In genomic region chr10:110069502-110069982, GRCh38 we compare ENCODE assay signal across 8 cellular contexts.
DNase-seq lines count a peak whose midpoint lies in the region; ATAC-seq and TF ChIP-seq lines count a peak whose summit lies in the region.

No MANE protein-coding gene starts in this region.

- peaks cover 87% of the 10 kb centered on the region for H3K4me1 Mint-ChIP-seq in activated CD4-positive, alpha-beta memory T cell treated with anti-CD3 and anti-CD28 coated beads for 36 hours (ENCODE audit: low read depth)
- peaks cover 42 to 100% (median 89%) of the 10 kb centered on the region in 4 donors for H3K4me1 Mint-ChIP-seq in naive thymus-derived CD8-positive, alpha-beta T cell

- DNase-seq in activated CD4-positive, alpha-beta memory T cell treated with anti-CD3 and anti-CD28 coated beads for 36 hours, result no peak
- DNase-seq in naive thymus-derived CD8-positive, alpha-beta T cell, result peak in 2 of 10 donors; percentile 34 to 40
- DNase-seq in SK-N-SH (no peak), RWPE1 (ENCODE audit: low spot score) (no peak)

- no peak for TF ChIP-seq CTCF in DOHH2 (IDR thresholded peaks at IDR 0.05; ENCODE audit: low read depth, low read length, poor library complexity, severe bottlenecking)
- TF ChIP-seq CTCF in SK-N-SH (IDR thresholded peaks at IDR 0.05), result no peak
- TF ChIP-seq CTCF in RWPE1 (conservative IDR thresholded peaks at IDR 0.05; ENCODE audit: low read depth), result no peak

- peaks cover 33% of the 10 kb centered on the region for H3F3A ChIP-seq in DOHH2 (ENCODE audit: control insufficient read depth, insufficient read depth)
- peaks cover 4% of the 10 kb centered on the region for H3F3A ChIP-seq in SK-N-SH (replicated peaks; ENCODE audit: insufficient read depth)

- H3K9me3 Mint-ChIP-seq in activated CD4-positive, alpha-beta memory T cell treated with anti-CD3 and anti-CD28 coated beads for 36 hours, result no peaks in the 10 kb centered on the region
- H3K9me3 Mint-ChIP-seq in naive thymus-derived CD8-positive, alpha-beta T cell, result peaks cover 0 to 4% (median 0%) of the 10 kb centered on the region in 9 donors

- no peak for TF ChIP-seq RAD21 in SK-N-SH (IDR thresholded peaks at IDR 0.05; ENCODE audit: low read length)

- peak overlapping the region; percentile 88 for H3K27ac Mint-ChIP-seq in activated CD4-positive, alpha-beta memory T cell treated with anti-CD3 and anti-CD28 coated beads for 36 hours
- H3K27ac Mint-ChIP-seq in naive thymus-derived CD8-positive, alpha-beta T cell, result peak overlapping the region; percentile 53 to 98 (median 90)

- no peaks in the 10 kb centered on the region for H3K27me3 Mint-ChIP-seq in activated CD4-positive, alpha-beta memory T cell treated with anti-CD3 and anti-CD28 coated beads for 36 hours
- H3K27me3 Mint-ChIP-seq in naive thymus-derived CD8-positive, alpha-beta T cell, result no peaks in the 10 kb centered on the region

- H3K36me3 ChIP-seq in DOHH2 (ENCODE audit: control insufficient read depth, low read length) (no peaks in the 10 kb centered on the region), SK-N-SH (replicated peaks in 1 of 2; ENCODE audit: control insufficient read depth in 1 of 2, insufficient read depth in 2 of 2, low read length in 1 of 2) (no peaks in the 10 kb centered on the region)

- H3K9me3 ChIP-seq in DOHH2 (ENCODE audit: control insufficient read depth, insufficient read depth, low read length) (no peaks in the 10 kb centered on the region), SK-N-SH (no peaks in the 10 kb centered on the region)

- H3K4me3 Mint-ChIP-seq in activated CD4-positive, alpha-beta memory T cell treated with anti-CD3 and anti-CD28 coated beads for 36 hours, result peak overlapping the region; percentile 65
- peak overlapping the region; percentile 19 to 79 (median 66) for H3K4me3 Mint-ChIP-seq in naive thymus-derived CD8-positive, alpha-beta T cell

- H3K79me2 ChIP-seq in DOHH2 (ENCODE audit: control insufficient read depth, low read length) (peaks cover 81% of the 10 kb centered on the region), SK-N-SH (ENCODE audit: insufficient read depth) (peaks cover 14% of the 10 kb centered on the region; the same call in 1 of the 2 replicates)

- CTCF ChIA-PET in activated CD4-positive, alpha-beta memory T cell treated with anti-CD3 and anti-CD28 coated beads for 36 hours (lab: Charles Lee), result interaction anchor here (0.9 to 2.2 kb wide), 2 partner anchors 11 to 14 kb away, joined by 4 to 7 read pairs; no protein-coding TSS in a partner anchor
- CTCF ChIA-PET in SK-N-SH (lab: Yijun Ruan, JAX) (interaction anchor here (1.7 kb wide), 1 partner anchor 69 kb away, joined by 4 read pairs; no protein-coding TSS in a partner anchor), RWPE1 (lab: Yijun Ruan, JAX) (no interaction called here)

- no peak overlapping the region for H2AFZ ChIP-seq in SK-N-SH (ENCODE audit: low read depth)

- intact Hi-C loops in activated CD4-positive, alpha-beta memory T cell treated with anti-CD3 and anti-CD28 coated beads for 36 hours (cut with micrococcal nuclease), result loop anchor here (2.0 to 5.0 kb wide), 3 partner anchors 33 to 141 kb away; no protein-coding TSS in a partner anchor

- H3K4me3 ChIP-seq in DOHH2 (ENCODE audit: low read length) (peak overlapping the region; percentile 67), SK-N-SH (ENCODE audit: low read depth in 2 of 2, low read length in 1 of 2) (no peak overlapping the region)

- H3K9me2 ChIP-seq in DOHH2 (replicated peaks; ENCODE audit: control insufficient read depth, low read length) (no peaks in the 10 kb centered on the region), SK-N-SH (no peaks in the 10 kb centered on the region)

- 96% methylated on average over 1 of the region's 1 CpG for WGBS in SK-N-SH (ENCODE audit: low lambda C conversion rate)

- H4K20me1 ChIP-seq in DOHH2 (ENCODE audit: control insufficient read depth, insufficient read depth, low read depth, low read length), result no peaks in the 10 kb centered on the region
- no peaks in the 10 kb centered on the region for H4K20me1 ChIP-seq in SK-N-SH (ENCODE audit: insufficient read depth)

- H3K27me3 ChIP-seq in DOHH2 (ENCODE audit: control insufficient read depth, low read length) (no peaks in the 10 kb centered on the region), SK-N-SH (ENCODE audit: insufficient read depth) (no peaks in the 10 kb centered on the region)

- no peak for TF ChIP-seq EP300 in SK-N-SH (IDR thresholded peaks at IDR 0.05; ENCODE audit: borderline replicate concordance in 1 of 2, low read depth in 1 of 2, low read length in 1 of 2)

- POLR2A ChIA-PET in activated CD4-positive, alpha-beta memory T cell treated with anti-CD3 and anti-CD28 coated beads for 36 hours (lab: Charles Lee), result interaction anchor here (0.7 to 3.3 kb wide), 5 partner anchors 8 to 59 kb away, joined by 3 to 20 read pairs (median 4); no protein-coding TSS in a partner anchor
- POLR2A ChIA-PET in naive thymus-derived CD8-positive, alpha-beta T cell (lab: Charles Lee), result interaction anchor here (0.6 to 4.3 kb wide), 7 partner anchors 9 to 429 kb away, joined by 3 to 19 read pairs (median 4); partner anchors contain the start of genes ADD3 and XPNPEP1
- POLR2A ChIA-PET in SK-N-SH (lab: Yijun Ruan, JAX) (no interaction called here), RWPE1 (lab: Yijun Ruan, JAX; ENCODE audit: low non-redundant PET) (no interaction called here)

- H3K27ac ChIP-seq in DOHH2 (ENCODE audit: low read depth, low read length) (peak overlapping the region; percentile 85), SK-N-SH (ENCODE audit: low read depth in 2 of 2, low read length in 1 of 2) (no peak overlapping the region), RWPE1 (no peak overlapping the region)

- no peaks in the 10 kb centered on the region for H3K36me3 Mint-ChIP-seq in activated CD4-positive, alpha-beta memory T cell treated with anti-CD3 and anti-CD28 coated beads for 36 hours
- H3K36me3 Mint-ChIP-seq in naive thymus-derived CD8-positive, alpha-beta T cell, result peaks cover 0 to 3% (median 0%) of the 10 kb centered on the region in 3 donors

- H3K9ac ChIP-seq in SK-N-SH, result no peak overlapping the region

- H3K4me1 ChIP-seq in DOHH2 (ENCODE audit: control insufficient read depth, low read length), result peaks cover 87% of the 10 kb centered on the region
- H3K4me1 ChIP-seq in SK-N-SH (ENCODE audit: control insufficient read depth in 1 of 2, insufficient read depth in 2 of 2, low read depth in 1 of 2, low read length in 1 of 2), result peaks cover 8 to 23% of the 10 kb centered on the region in 2 experiments

- peak; percentile 64 for ATAC-seq in GM19452 (IDR thresholded peaks at IDR 0.05; ENCODE audit: unreplicated experiment)
- peak; percentile 74 for ATAC-seq in HG03378 (IDR thresholded peaks at IDR 0.05; ENCODE audit: unreplicated experiment)
- peak; percentile 60 to 61 for ATAC-seq in naive thymus-derived CD8-positive, alpha-beta T cell
- ATAC-seq in HG02970 (IDR thresholded peaks at IDR 0.05; ENCODE audit: low FRiP score, unreplicated experiment), result no peak

- peak overlapping the region; percentile 88 for H3K4me2 ChIP-seq in DOHH2 (ENCODE audit: low read length)
- no peak overlapping the region for H3K4me2 ChIP-seq in SK-N-SH

TF ChIP-seq in SK-N-SH, 30 proteins besides CTCF, POLR2A, EP300 and RAD21:
- TF ChIP-seq MEF2A (IDR thresholded peaks at IDR 0.05; ENCODE audit: borderline replicate concordance, low read depth) (no peak), ZBTB33 (IDR thresholded peaks at IDR 0.05; ENCODE audit: borderline replicate concordance, low read depth) (no peak), NFIC (IDR thresholded peaks at IDR 0.05; ENCODE audit: borderline replicate concordance) (no peak), POLR2AphosphoS5 (IDR thresholded peaks at IDR 0.05; ENCODE audit: low read depth, low read length) (no peak), SMC3 (IDR thresholded peaks at IDR 0.05; ENCODE audit: low read depth, low read length) (no peak), GATA2 (CRISPR knock-in tag; IDR thresholded peaks at IDR 0.05) (no peak), GABPA (IDR thresholded peaks at IDR 0.05; ENCODE audit: low read depth) (no peak), EZH2phosphoT487 (IDR thresholded peaks at IDR 0.05; ENCODE audit: borderline replicate concordance, low read depth) (no peak), RFX5 (IDR thresholded peaks at IDR 0.05; ENCODE audit: low read length) (no peak), TEAD4 (IDR thresholded peaks at IDR 0.05; ENCODE audit: borderline replicate concordance, insufficient read depth) (no peak), TCF12 (IDR thresholded peaks at IDR 0.05) (no peak), CHD2 (IDR thresholded peaks at IDR 0.05; ENCODE audit: low read length, partially characterized antibody) (no peak), FOSL2 (IDR thresholded peaks at IDR 0.05; ENCODE audit: borderline replicate concordance, low read depth) (no peak), IRF3 (IDR thresholded peaks at IDR 0.05; ENCODE audit: low read depth, low read length) (no peak), FOXJ3 (CRISPR knock-in tag; IDR thresholded peaks at IDR 0.05) (no peak)
TF ChIP-seq in SK-N-SH: peak in this region for 0.

Comparison
In these comparisons a context has a peak if more than half of its experiments do, and no peak if none do; other contexts are left out.
1. POLR2A ChIA-PET loops: an anchor here in activated CD4-positive, alpha-beta memory T cell treated with anti-CD3 and anti-CD28 coated beads for 36 hours (0.7 to 3.3 kb wide) and naive thymus-derived CD8-positive, alpha-beta T cell (0.6 to 4.3 kb wide); none called in SK-N-SH and RWPE1.